In the genomic region with DNA sequence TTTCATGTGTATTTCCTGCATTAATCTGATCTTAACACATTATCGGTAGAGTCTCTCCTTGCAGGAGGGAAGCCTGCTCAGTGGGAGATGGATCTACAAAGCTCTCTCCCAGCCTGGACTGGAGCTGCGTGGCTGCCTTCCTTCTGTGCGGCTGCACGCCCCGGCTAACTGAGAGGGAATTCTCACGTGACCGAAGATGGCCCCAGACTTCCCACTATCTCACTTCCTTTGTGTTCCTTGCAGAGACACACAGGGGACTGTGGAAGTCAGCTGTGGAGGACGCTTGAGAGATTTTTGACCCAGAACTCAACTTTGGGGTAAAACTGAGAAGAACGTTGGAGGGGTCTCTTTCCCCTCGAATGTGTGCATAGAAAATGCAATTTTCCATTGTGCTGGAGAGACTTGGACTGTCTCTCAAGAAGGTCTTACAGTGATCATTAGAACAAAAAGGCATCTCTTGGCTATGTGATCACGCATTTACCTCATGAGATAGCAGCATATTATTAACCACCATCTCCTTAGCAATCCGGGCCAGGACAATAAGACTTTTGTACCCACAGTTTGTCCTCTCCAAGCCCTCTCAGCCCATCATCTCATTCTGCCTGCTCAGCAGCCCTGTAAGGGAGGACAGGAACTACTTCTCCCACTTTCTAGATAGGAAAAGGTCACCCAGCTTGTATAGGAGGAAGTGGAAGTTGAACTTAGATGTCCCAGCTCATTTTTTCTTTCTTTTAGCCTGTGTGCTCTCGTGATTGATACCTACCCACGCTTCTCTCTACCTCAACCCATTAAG, we compare ENCODE assay signal across 1 cellular context.
TF ChIP-seq lines count a peak whose summit lies in the region.

No MANE protein-coding gene starts in this region.

TF ChIP-seq in K562, 482 proteins besides CTCF, POLR2A, EP300 and RAD21 (continued from another document and continues in another):
- TF ChIP-seq, protein P1, sequence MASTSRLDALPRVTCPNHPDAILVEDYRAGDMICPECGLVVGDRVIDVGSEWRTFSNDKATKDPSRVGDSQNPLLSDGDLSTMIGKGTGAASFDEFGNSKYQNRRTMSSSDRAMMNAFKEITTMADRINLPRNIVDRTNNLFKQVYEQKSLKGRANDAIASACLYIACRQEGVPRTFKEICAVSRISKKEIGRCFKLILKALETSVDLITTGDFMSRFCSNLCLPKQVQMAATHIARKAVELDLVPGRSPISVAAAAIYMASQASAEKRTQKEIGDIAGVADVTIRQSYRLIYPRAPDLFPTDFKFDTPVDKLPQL (IDR thresholded peaks at IDR 0.05; ENCODE audit: extremely low read depth, insufficient read length), result no peak
- no peak for TF ChIP-seq ZC3H4 (CRISPR knock-in tag; IDR thresholded peaks at IDR 0.05; ENCODE audit: borderline replicate concordance)
- no peak for TF ChIP-seq HDAC3 (IDR thresholded peaks at IDR 0.05; ENCODE audit: borderline replicate concordance, partially characterized antibody)
- TF ChIP-seq SRF (CRISPR knock-in tag; IDR thresholded peaks at IDR 0.05), result no peak
- no peak for TF ChIP-seq MED1 (CRISPR knock-in tag; IDR thresholded peaks at IDR 0.05; ENCODE audit: borderline replicate concordance)
- peak in 1 of 2 experiments; percentile 63; a peak in 1 of 4 replicates for TF ChIP-seq TEAD1 (CRISPR knock-in tag; IDR thresholded peaks at IDR 0.05)
- no peak for TF ChIP-seq ZNF384 (IDR thresholded peaks at IDR 0.05; ENCODE audit: low read depth, low read length)
- no peak for TF ChIP-seq SMAD2 (IDR thresholded peaks at IDR 0.05; ENCODE audit: low read depth, low read length)
- TF ChIP-seq TEAD4 (IDR thresholded peaks at IDR 0.05; ENCODE audit: low read length), result no peak
- no peak for TF ChIP-seq TEAD4 (CRISPR knock-in tag; IDR thresholded peaks at IDR 0.05; ENCODE audit: borderline replicate concordance)
- TF ChIP-seq MECOM (CRISPR knock-in tag; IDR thresholded peaks at IDR 0.05), result peak; percentile 87
- TF ChIP-seq NR1H2 (CRISPR knock-in tag; IDR thresholded peaks at IDR 0.05), result no peak
- no peak for TF ChIP-seq POLR2G (IDR thresholded peaks at IDR 0.05; ENCODE audit: low read depth, low read length)
- no peak for TF ChIP-seq MEIS2 (IDR thresholded peaks at IDR 0.05; ENCODE audit: partially characterized antibody)
- TF ChIP-seq MCM3 (IDR thresholded peaks at IDR 0.05), result no peak
- TF ChIP-seq, protein P2, sequence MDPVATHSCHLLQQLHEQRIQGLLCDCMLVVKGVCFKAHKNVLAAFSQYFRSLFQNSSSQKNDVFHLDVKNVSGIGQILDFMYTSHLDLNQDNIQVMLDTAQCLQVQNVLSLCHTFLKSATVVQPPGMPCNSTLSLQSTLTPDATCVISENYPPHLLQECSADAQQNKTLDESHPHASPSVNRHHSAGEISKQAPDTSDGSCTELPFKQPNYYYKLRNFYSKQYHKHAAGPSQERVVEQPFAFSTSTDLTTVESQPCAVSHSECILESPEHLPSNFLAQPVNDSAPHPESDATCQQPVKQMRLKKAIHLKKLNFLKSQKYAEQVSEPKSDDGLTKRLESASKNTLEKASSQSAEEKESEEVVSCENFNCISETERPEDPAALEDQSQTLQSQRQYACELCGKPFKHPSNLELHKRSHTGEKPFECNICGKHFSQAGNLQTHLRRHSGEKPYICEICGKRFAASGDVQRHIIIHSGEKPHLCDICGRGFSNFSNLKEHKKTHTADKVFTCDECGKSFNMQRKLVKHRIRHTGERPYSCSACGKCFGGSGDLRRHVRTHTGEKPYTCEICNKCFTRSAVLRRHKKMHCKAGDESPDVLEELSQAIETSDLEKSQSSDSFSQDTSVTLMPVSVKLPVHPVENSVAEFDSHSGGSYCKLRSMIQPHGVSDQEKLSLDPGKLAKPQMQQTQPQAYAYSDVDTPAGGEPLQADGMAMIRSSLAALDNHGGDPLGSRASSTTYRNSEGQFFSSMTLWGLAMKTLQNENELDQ (CRISPR knock-in tag; IDR thresholded peaks at IDR 0.05; ENCODE audit: borderline replicate concordance), result no peak
- no peak for TF ChIP-seq SMC3 (conservative IDR thresholded peaks at IDR 0.05; ENCODE audit: insufficient read depth, low read depth, low read length)
- TF ChIP-seq, protein P3, sequence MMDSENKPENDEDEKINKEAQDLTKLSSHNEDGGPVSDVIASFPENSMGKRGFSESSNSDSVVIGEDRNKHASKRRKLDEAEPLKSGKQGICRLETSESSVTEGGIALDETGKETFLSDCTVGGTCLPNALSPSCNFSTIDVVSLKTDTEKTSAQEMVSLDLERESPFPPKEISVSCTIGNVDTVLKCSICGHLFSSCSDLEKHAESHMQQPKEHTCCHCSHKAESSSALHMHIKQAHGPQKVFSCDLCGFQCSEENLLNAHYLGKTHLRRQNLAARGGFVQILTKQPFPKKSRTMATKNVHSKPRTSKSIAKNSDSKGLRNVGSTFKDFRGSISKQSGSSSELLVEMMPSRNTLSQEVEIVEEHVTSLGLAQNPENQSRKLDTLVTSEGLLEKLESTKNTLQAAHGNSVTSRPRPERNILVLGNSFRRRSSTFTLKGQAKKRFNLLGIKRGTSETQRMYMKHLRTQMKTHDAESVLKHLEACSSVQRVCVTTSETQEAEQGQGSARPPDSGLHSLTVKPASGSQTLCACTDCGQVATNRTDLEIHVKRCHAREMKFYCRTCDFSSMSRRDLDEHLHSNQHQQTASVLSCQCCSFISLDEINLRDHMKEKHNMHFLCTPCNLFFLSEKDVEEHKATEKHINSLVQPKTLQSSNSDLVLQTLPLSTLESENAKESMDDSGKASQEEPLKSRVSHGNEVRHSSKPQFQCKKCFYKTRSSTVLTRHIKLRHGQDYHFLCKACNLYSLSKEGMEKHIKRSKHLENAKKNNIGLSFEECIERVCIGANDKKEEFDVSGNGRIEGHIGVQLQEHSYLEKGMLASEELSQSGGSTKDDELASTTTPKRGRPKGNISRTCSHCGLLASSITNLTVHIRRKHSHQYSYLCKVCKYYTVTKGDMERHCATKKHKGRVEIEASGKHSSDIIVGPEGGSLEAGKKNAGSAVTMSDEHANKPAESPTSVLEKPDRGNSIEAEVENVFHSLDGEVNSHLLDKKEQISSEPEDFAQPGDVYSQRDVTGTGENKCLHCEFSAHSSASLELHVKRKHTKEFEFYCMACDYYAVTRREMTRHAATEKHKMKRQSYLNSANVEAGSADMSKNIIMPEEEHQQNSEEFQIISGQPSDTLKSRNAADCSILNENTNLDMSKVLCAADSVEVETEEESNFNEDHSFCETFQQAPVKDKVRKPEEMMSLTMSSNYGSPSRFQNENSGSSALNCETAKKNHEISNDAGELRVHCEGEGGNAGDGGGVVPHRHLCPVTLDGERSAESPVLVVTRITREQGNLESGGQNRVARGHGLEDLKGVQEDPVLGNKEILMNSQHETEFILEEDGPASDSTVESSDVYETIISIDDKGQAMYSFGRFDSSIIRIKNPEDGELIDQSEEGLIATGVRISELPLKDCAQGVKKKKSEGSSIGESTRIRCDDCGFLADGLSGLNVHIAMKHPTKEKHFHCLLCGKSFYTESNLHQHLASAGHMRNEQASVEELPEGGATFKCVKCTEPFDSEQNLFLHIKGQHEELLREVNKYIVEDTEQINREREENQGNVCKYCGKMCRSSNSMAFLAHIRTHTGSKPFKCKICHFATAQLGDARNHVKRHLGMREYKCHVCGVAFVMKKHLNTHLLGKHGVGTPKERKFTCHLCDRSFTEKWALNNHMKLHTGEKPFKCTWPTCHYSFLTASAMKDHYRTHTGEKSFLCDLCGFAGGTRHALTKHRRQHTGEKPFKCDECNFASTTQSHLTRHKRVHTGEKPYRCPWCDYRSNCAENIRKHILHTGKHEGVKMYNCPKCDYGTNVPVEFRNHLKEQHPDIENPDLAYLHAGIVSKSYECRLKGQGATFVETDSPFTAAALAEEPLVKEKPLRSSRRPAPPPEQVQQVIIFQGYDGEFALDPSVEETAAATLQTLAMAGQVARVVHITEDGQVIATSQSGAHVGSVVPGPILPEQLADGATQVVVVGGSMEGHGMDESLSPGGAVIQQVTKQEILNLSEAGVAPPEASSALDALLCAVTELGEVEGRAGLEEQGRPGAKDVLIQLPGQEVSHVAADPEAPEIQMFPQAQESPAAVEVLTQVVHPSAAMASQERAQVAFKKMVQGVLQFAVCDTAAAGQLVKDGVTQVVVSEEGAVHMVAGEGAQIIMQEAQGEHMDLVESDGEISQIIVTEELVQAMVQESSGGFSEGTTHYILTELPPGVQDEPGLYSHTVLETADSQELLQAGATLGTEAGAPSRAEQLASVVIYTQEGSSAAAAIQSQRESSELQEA (IDR thresholded peaks at IDR 0.05; ENCODE audit: low read depth), result no peak
- TF ChIP-seq FOXK1 (CRISPR knock-in tag; IDR thresholded peaks at IDR 0.05; ENCODE audit: borderline replicate concordance), result no peak
- TF ChIP-seq ASH1L (IDR thresholded peaks at IDR 0.05; ENCODE audit: borderline replicate concordance, low read depth, partially characterized antibody), result peak; percentile 9
- no peak for TF ChIP-seq RFX7 (CRISPR knock-in tag; IDR thresholded peaks at IDR 0.05)
- TF ChIP-seq, protein P4, sequence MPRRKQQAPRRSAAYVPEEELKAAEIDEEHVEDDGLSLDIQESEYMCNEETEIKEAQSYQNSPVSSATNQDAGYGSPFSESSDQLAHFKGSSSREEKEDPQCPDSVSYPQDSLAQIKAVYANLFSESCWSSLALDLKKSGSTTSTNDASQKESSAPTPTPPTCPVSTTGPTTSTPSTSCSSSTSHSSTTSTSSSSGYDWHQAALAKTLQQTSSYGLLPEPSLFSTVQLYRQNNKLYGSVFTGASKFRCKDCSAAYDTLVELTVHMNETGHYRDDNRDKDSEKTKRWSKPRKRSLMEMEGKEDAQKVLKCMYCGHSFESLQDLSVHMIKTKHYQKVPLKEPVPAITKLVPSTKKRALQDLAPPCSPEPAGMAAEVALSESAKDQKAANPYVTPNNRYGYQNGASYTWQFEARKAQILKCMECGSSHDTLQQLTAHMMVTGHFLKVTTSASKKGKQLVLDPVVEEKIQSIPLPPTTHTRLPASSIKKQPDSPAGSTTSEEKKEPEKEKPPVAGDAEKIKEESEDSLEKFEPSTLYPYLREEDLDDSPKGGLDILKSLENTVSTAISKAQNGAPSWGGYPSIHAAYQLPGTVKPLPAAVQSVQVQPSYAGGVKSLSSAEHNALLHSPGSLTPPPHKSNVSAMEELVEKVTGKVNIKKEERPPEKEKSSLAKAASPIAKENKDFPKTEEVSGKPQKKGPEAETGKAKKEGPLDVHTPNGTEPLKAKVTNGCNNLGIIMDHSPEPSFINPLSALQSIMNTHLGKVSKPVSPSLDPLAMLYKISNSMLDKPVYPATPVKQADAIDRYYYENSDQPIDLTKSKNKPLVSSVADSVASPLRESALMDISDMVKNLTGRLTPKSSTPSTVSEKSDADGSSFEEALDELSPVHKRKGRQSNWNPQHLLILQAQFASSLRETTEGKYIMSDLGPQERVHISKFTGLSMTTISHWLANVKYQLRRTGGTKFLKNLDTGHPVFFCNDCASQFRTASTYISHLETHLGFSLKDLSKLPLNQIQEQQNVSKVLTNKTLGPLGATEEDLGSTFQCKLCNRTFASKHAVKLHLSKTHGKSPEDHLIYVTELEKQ (CRISPR knock-in tag; IDR thresholded peaks at IDR 0.05), result peak; percentile 47; the same call in 1 of the 2 replicates
- TF ChIP-seq FOSL1 (tag; conservative IDR thresholded peaks at IDR 0.05), result no peak
- no peak for TF ChIP-seq DNMT1 (IDR thresholded peaks at IDR 0.05)
- TF ChIP-seq KAT2B (IDR thresholded peaks at IDR 0.05; ENCODE audit: low read depth, low read length), result no peak
- TF ChIP-seq SAFB (IDR thresholded peaks at IDR 0.05; ENCODE audit: borderline replicate concordance, low read depth, low read length), result no peak
- TF ChIP-seq KAT7 (CRISPR knock-in tag; IDR thresholded peaks at IDR 0.05; ENCODE audit: borderline replicate concordance), result no peak
- TF ChIP-seq RBM25 (IDR thresholded peaks at IDR 0.05; ENCODE audit: low read depth, low read length, severe bottlenecking), result no peak
- TF ChIP-seq, protein P5, sequence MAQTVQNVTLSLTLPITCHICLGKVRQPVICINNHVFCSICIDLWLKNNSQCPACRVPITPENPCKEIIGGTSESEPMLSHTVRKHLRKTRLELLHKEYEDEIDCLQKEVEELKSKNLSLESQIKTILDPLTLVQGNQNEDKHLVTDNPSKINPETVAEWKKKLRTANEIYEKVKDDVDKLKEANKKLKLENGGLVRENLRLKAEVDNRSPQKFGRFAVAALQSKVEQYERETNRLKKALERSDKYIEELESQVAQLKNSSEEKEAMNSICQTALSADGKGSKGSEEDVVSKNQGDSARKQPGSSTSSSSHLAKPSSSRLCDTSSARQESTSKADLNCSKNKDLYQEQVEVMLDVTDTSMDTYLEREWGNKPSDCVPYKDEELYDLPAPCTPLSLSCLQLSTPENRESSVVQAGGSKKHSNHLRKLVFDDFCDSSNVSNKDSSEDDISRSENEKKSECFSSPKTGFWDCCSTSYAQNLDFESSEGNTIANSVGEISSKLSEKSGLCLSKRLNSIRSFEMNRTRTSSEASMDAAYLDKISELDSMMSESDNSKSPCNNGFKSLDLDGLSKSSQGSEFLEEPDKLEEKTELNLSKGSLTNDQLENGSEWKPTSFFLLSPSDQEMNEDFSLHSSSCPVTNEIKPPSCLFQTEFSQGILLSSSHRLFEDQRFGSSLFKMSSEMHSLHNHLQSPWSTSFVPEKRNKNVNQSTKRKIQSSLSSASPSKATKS (CRISPR knock-in tag; IDR thresholded peaks at IDR 0.05), result peak; percentile 65; the same call in 1 of the 2 replicates
- TF ChIP-seq ZEB2 (IDR thresholded peaks at IDR 0.05), result no peak
- TF ChIP-seq CBFA2T2 (conservative IDR thresholded peaks at IDR 0.05), result no peak
- TF ChIP-seq STAT5A (IDR thresholded peaks at IDR 0.05; ENCODE audit: borderline replicate concordance, low read length), result no peak
- peak; percentile 81 for TF ChIP-seq RAD51 (IDR thresholded peaks at IDR 0.05; ENCODE audit: borderline replicate concordance, low read depth)
- no peak for TF ChIP-seq SMARCB1 (IDR thresholded peaks at IDR 0.05; ENCODE audit: insufficient read length, low read depth)
- no peak for TF ChIP-seq HNRNPL (IDR thresholded peaks at IDR 0.05; ENCODE audit: low read depth, low read length)
- TF ChIP-seq PHB (CRISPR knock-in tag; IDR thresholded peaks at IDR 0.05), result no peak
- TF ChIP-seq CEBPG (CRISPR knock-in tag; IDR thresholded peaks at IDR 0.05), result no peak
- no peak for TF ChIP-seq CEBPG (tag; conservative IDR thresholded peaks at IDR 0.05 in 1 of 2, IDR thresholded peaks at IDR 0.05 in 1 of 2)
- TF ChIP-seq ZNF134 (CRISPR knock-in tag; conservative IDR thresholded peaks at IDR 0.05), result no peak
- TF ChIP-seq DACH1 (IDR thresholded peaks at IDR 0.05; ENCODE audit: partially characterized antibody), result no peak
- TF ChIP-seq RBFOX2 (IDR thresholded peaks at IDR 0.05; ENCODE audit: low read depth, low read length), result peak; percentile 41; the same call in 1 of the 2 replicates
- TF ChIP-seq ETS2 (tag; IDR thresholded peaks at IDR 0.05; ENCODE audit: borderline replicate concordance, poor library complexity, severe bottlenecking), result no peak
- peak; percentile 38; the same call in 1 of the 2 replicates for TF ChIP-seq PYGO2 (tag; IDR thresholded peaks at IDR 0.05)
- TF ChIP-seq HDAC1 (IDR thresholded peaks at IDR 0.05), result 0 out of 4 replicates have a peak, but pooled peaks of 1 of the 2 experiments have one; percentile 34
- TF ChIP-seq EGR1 (conservative IDR thresholded peaks at IDR 0.05), result no peak
- TF ChIP-seq, protein P6, sequence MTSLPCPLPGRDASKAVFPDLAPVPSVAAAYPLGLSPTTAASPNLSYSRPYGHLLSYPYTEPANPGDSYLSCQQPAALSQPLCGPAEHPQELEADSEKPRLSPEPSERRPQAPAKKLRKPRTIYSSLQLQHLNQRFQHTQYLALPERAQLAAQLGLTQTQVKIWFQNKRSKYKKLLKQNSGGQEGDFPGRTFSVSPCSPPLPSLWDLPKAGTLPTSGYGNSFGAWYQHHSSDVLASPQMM (CRISPR knock-in tag; IDR thresholded peaks at IDR 0.05), result no peak
- TF ChIP-seq RFX5 (IDR thresholded peaks at IDR 0.05; ENCODE audit: low read depth, low read length), result no peak
- peak in 1 of 2 experiments; percentile 25; a peak in 1 of 3 replicates for TF ChIP-seq CBX3 (IDR thresholded peaks at IDR 0.05; ENCODE audit: borderline replicate concordance in 1 of 2, low read length in 2 of 2)
- TF ChIP-seq HNRNPUL1 (IDR thresholded peaks at IDR 0.05; ENCODE audit: low read length), result no peak
- TF ChIP-seq HOXB6 (CRISPR knock-in tag; IDR thresholded peaks at IDR 0.05; ENCODE audit: borderline replicate concordance), result no peak
